ENCODE assay signal across 16 cellular contexts in genomic region chr11:34002420-34002819, GRCh38. TPM values are rescaled to one million over a fixed set of nuclear protein-coding genes. Genes with fewer than 3 reads are reported as not detected.
DNase-seq lines count a peak whose midpoint lies in the region; ATAC-seq and TF ChIP-seq lines count a peak whose summit lies in the region.
"Had no signal": no experiment of that assay in that cellular context is flagged by ENCODE, and none has a peak within 500 bp of the region (broad histone marks: within the 10 kb centered on the region; RNA-seq: fewer than 3 reads in every experiment).

No MANE protein-coding gene starts in this region.

- DNase-seq in DMS53 (lab: John Stamatoyannopoulos, UW) (peak; percentile 78), NCI-H1694 treated with DMSO at 0.1 percent for 48 hours (lab: John Stamatoyannopoulos, UW) (peak; percentile 34), body of pancreas (peak; percentile 25 to 43 (median 27)), prostate gland (ENCODE audit: low spot score) (peak; percentile 84), heart right ventricle (no peak), neural progenitor cell (ENCODE audit: low spot score) (no peak)
- DNase-seq: activated T-cell treated with anti-CD3 and anti-CD28 coated beads for 4 hours; anterior cingulate cortex; BE2C; GM23248; naive thymus-derived CD8-positive, alpha-beta T cell; NCI-H187 treated with DMSO at 0.1 percent for 48 hours; NCI-H446; stimulated activated CD4-positive, alpha-beta T cell treated with anti-CD3 and anti-CD28 coated beads, Interleukin-4, amount 100 ng/mL, for 1 hour had no signal

- intact Hi-C loops in body of pancreas (cut with DNase I), result no loop called here
- intact Hi-C loops in prostate gland (cut with DNase I), result no loop called here
- intact Hi-C loops in heart right ventricle (cut with DNase I), result loop anchor here in 2 of 10 donors (10.0 kb wide), 2 partner anchors 102 to 492 kb away; partner anchors contain the start of gene NAT10 (in 1 of the 2)

- no peak overlapping the region for H3K9ac ChIP-seq in neural progenitor cell
- H3K9ac ChIP-seq: GM23248 had no signal

- H3K4me2 ChIP-seq in neural progenitor cell, result no peak overlapping the region

- no peak for TF ChIP-seq CTCF in body of pancreas (IDR thresholded peaks at IDR 0.05)
- TF ChIP-seq CTCF in prostate gland (IDR thresholded peaks at IDR 0.05), result peak in 1 of 4 experiments; percentile 13
- no peak for TF ChIP-seq CTCF in heart right ventricle (IDR thresholded peaks at IDR 0.05)
- TF ChIP-seq CTCF in neural progenitor cell (IDR thresholded peaks at IDR 0.05), result no peak

- peak; percentile 75 for ATAC-seq in body of pancreas
- no peak for ATAC-seq in HG03571 (IDR thresholded peaks at IDR 0.05; ENCODE audit: unreplicated experiment)
- ATAC-seq in heart right ventricle, result no peak
- ATAC-seq: naive thymus-derived CD8-positive, alpha-beta T cell; Panc1 had no signal

- H3K27me3 Mint-ChIP-seq in neural progenitor cell (ENCODE audit: insufficient read depth, low read depth), result no peaks in the 10 kb centered on the region

- H2AFZ ChIP-seq in neural progenitor cell (replicated peaks), result no peak overlapping the region
- H2AFZ ChIP-seq: GM23248 had no signal

- no peaks in the 10 kb centered on the region for H4K20me1 ChIP-seq in neural progenitor cell (ENCODE audit: low read depth)

- H3K9me3 ChIP-seq in body of pancreas (no peaks in the 10 kb centered on the region), prostate gland (no peaks in the 10 kb centered on the region), heart right ventricle (no peaks in the 10 kb centered on the region), neural progenitor cell (ENCODE audit: low read depth) (no peaks in the 10 kb centered on the region)
- H3K9me3 ChIP-seq: BE2C had no signal

- H3F3A ChIP-seq in neural progenitor cell (ENCODE audit: low read depth), result no peaks in the 10 kb centered on the region

- H3K27ac ChIP-seq in body of pancreas, result no peak overlapping the region
- H3K27ac ChIP-seq in prostate gland, result peak overlapping the region in 1 of 2 donors; percentile 31
- no peak overlapping the region for H3K27ac ChIP-seq in heart right ventricle
- H3K27ac ChIP-seq in neural progenitor cell, result no peak overlapping the region
- H3K27ac ChIP-seq: GM23248 had no signal

- H3K4me3 ChIP-seq in body of pancreas (no peak overlapping the region), prostate gland (no peak overlapping the region), heart right ventricle (no peak overlapping the region), neural progenitor cell (no peak overlapping the region)
- H3K4me3 ChIP-seq: GM23248 had no signal

- no peaks in the 10 kb centered on the region for H3K9me3 Mint-ChIP-seq in neural progenitor cell
- H3K9me3 Mint-ChIP-seq: naive thymus-derived CD8-positive, alpha-beta T cell had no signal

- H3K36me3 Mint-ChIP-seq in neural progenitor cell, result no peaks in the 10 kb centered on the region
- H3K36me3 Mint-ChIP-seq: naive thymus-derived CD8-positive, alpha-beta T cell had no signal

- H3K4me3 Mint-ChIP-seq in neural progenitor cell, result no peak overlapping the region
- H3K4me3 Mint-ChIP-seq: naive thymus-derived CD8-positive, alpha-beta T cell had no signal

- no peaks in the 10 kb centered on the region for H3K79me2 ChIP-seq in neural progenitor cell (ENCODE audit: low read depth)

- no peak overlapping the region for H3K27ac Mint-ChIP-seq in neural progenitor cell
- H3K27ac Mint-ChIP-seq: naive thymus-derived CD8-positive, alpha-beta T cell had no signal

- H3K4me1 ChIP-seq in body of pancreas (peaks cover 8% of the 10 kb centered on the region), prostate gland (replicated peaks) (no peaks in the 10 kb centered on the region), heart right ventricle (peaks cover 0 to under 1% (median 0%) of the 10 kb centered on the region in 9 donors), neural progenitor cell (no peaks in the 10 kb centered on the region)
- H3K4me1 ChIP-seq: BE2C had no signal

- no peaks in the 10 kb centered on the region for H3K27me3 ChIP-seq in body of pancreas
- no peaks in the 10 kb centered on the region for H3K27me3 ChIP-seq in prostate gland (replicated peaks; ENCODE audit: insufficient read depth)
- peaks cover 0 to 25% (median 13%) of the 10 kb centered on the region in 7 donors for H3K27me3 ChIP-seq in heart right ventricle
- peaks cover 9% of the 10 kb centered on the region for H3K27me3 ChIP-seq in neural progenitor cell
- H3K27me3 ChIP-seq: BE2C had no signal

- H3K36me3 ChIP-seq in body of pancreas (replicated peaks in 1 of 2; ENCODE audit: insufficient read depth in 1 of 2, low read depth in 2 of 2) (no peaks in the 10 kb centered on the region), prostate gland (no peaks in the 10 kb centered on the region), heart right ventricle (no peaks in the 10 kb centered on the region), neural progenitor cell (no peaks in the 10 kb centered on the region)
- H3K36me3 ChIP-seq: BE2C had no signal

- H3K4me1 Mint-ChIP-seq in neural progenitor cell, result peaks cover 5% of the 10 kb centered on the region

- TF ChIP-seq POLR2A in body of pancreas (IDR thresholded peaks at IDR 0.05) (no peak), prostate gland (IDR thresholded peaks at IDR 0.05) (no peak)

- WGBS in body of pancreas, 2 donors, result 32 to 42% methylated on average over 4 of the region's 4 CpGs
- WGBS in prostate gland, result 51% methylated on average over 4 of the region's 4 CpGs
- 70 to 74% methylated on average over 4 of the region's 4 CpGs for WGBS in heart right ventricle, 2 donors

RNA-seq across cellular contexts. Expression of gene CAPRIN1, which starts 49.1 kb away (rescaled TPM):
- total RNA-seq in body of pancreas (100 to 1,000 TPM in 1 of 2 donors, 10 to 100 TPM in 1; 90.0 to 165 TPM), prostate gland (100 to 1,000 TPM; 145 to 199 TPM), heart right ventricle (100 to 1,000 TPM; 103 to 142 (median 120) TPM), neural progenitor cell (ENCODE audit: low replicate concordance) (275 and 498 TPM in 2 replicates)
- 10 to 100 TPM; 37.9 to 39.9 TPM for polyA plus RNA-seq in heart right ventricle

Comparison
In these comparisons a context has a peak if more than half of its experiments do, and no peak if none do; other contexts are left out.
1. DNase-seq: peak in DMS53 (single experiment), NCI-H1694 treated with DMSO at 0.1 percent for 48 hours (single experiment), body of pancreas (4 of 4) and prostate gland (single experiment); none in heart right ventricle (0 of 2) and neural progenitor cell (single experiment).